Comparison of ENCODE assay signal across 1 cellular context in the genomic region with DNA sequence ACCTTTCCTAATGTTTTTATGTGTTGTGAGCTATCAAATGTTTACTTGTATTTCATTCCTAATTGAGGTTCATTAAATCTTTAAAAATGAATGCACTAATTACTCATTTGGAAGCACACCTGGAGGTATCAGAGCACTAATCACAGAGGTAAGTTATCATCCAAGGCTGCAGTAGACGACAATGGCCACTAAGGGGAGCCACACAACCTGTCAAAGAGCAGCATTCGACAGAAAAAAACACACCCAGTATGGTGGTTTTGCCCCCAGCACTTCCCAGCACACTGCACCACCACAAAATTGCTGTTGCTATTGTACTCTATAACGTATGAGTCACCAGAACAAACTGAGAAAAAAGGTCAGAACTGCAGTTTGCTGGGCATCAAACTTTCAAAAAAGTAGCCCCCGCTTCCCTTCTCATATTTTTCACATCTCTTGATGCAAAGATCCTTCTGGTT.
TF ChIP-seq lines count a peak whose summit lies in the region.

No MANE protein-coding gene starts in this region.

TF ChIP-seq in HepG2, 621 proteins besides CTCF, POLR2A, EP300 and RAD21 (continued from another document):
- TF ChIP-seq, protein P1, sequence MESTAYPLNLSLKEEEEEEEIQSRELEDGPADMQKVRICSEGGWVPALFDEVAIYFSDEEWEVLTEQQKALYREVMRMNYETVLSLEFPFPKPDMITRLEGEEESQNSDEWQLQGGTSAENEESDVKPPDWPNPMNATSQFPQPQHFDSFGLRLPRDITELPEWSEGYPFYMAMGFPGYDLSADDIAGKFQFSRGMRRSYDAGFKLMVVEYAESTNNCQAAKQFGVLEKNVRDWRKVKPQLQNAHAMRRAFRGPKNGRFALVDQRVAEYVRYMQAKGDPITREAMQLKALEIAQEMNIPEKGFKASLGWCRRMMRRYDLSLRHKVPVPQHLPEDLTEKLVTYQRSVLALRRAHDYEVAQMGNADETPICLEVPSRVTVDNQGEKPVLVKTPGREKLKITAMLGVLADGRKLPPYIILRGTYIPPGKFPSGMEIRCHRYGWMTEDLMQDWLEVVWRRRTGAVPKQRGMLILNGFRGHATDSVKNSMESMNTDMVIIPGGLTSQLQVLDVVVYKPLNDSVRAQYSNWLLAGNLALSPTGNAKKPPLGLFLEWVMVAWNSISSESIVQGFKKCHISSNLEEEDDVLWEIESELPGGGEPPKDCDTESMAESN (CRISPR knock-in tag; conservative IDR thresholded peaks at IDR 0.05): no peak
- TF ChIP-seq ZBTB20 (CRISPR knock-in tag; IDR thresholded peaks at IDR 0.05; ENCODE audit: borderline replicate concordance, low read depth) (no peak), SRSF4 (IDR thresholded peaks at IDR 0.05; ENCODE audit: low read depth, low read length, poor library complexity, severe bottlenecking) (no peak), NFRKB (IDR thresholded peaks at IDR 0.05) (no peak), ZNF24 (IDR thresholded peaks at IDR 0.05) (0 out of 2 replicates have a peak, but pooled peaks have one; percentile 29), ZNF589 (CRISPR knock-in tag; conservative IDR thresholded peaks at IDR 0.05) (no peak), MZF1 (CRISPR knock-in tag; IDR thresholded peaks at IDR 0.05; ENCODE audit: borderline replicate concordance) (no peak), ZKSCAN5 (CRISPR knock-in tag; IDR thresholded peaks at IDR 0.05) (no peak), ZNF33B (CRISPR knock-in tag; IDR thresholded peaks at IDR 0.05) (no peak), ZNF382 (CRISPR knock-in tag; IDR thresholded peaks at IDR 0.05; ENCODE audit: borderline replicate concordance) (no peak), SMC3 (IDR thresholded peaks at IDR 0.05; ENCODE audit: low read length) (peak; percentile 76), ZNF329 (CRISPR knock-in tag; IDR thresholded peaks at IDR 0.05; ENCODE audit: low read depth) (no peak), JUNB (CRISPR knock-in tag; IDR thresholded peaks at IDR 0.05; ENCODE audit: borderline replicate concordance) (no peak), HMG20A (CRISPR knock-in tag; IDR thresholded peaks at IDR 0.05; ENCODE audit: borderline replicate concordance) (no peak), STAG1 (CRISPR knock-in tag; IDR thresholded peaks at IDR 0.05) (peak; percentile 92), FOSL2 (CRISPR knock-in tag; IDR thresholded peaks at IDR 0.05) (peak; percentile 45), NFIB (CRISPR knock-in tag; IDR thresholded peaks at IDR 0.05; ENCODE audit: borderline replicate concordance) (no peak), FIP1L1 (IDR thresholded peaks at IDR 0.05; ENCODE audit: borderline replicate concordance, insufficient read depth, low read depth, low read length) (no peak), ZNF572 (CRISPR knock-in tag; IDR thresholded peaks at IDR 0.05) (no peak), ZNF124 (CRISPR knock-in tag; IDR thresholded peaks at IDR 0.05) (no peak)
- TF ChIP-seq, protein P2, sequence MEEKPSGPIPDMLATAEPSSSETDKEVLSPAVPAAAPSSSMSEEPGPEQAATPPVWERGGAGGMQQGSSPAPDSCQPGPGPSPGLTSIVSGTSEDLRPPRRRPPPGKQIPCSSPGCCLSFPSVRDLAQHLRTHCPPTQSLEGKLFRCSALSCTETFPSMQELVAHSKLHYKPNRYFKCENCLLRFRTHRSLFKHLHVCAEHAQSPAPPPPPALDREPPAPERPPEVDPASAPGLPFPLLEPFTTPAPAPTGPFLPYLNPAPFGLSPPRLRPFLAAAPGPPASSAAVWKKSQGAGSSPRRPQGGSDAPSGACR (CRISPR knock-in tag; IDR thresholded peaks at IDR 0.05): no peak
- TF ChIP-seq, protein P3, sequence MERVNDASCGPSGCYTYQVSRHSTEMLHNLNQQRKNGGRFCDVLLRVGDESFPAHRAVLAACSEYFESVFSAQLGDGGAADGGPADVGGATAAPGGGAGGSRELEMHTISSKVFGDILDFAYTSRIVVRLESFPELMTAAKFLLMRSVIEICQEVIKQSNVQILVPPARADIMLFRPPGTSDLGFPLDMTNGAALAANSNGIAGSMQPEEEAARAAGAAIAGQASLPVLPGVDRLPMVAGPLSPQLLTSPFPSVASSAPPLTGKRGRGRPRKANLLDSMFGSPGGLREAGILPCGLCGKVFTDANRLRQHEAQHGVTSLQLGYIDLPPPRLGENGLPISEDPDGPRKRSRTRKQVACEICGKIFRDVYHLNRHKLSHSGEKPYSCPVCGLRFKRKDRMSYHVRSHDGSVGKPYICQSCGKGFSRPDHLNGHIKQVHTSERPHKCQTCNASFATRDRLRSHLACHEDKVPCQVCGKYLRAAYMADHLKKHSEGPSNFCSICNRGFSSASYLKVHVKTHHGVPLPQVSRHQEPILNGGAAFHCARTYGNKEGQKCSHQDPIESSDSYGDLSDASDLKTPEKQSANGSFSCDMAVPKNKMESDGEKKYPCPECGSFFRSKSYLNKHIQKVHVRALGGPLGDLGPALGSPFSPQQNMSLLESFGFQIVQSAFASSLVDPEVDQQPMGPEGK (CRISPR knock-in tag; IDR thresholded peaks at IDR 0.05): peak; percentile 42; the same call in 1 of the 2 replicates
- TF ChIP-seq, protein P4, sequence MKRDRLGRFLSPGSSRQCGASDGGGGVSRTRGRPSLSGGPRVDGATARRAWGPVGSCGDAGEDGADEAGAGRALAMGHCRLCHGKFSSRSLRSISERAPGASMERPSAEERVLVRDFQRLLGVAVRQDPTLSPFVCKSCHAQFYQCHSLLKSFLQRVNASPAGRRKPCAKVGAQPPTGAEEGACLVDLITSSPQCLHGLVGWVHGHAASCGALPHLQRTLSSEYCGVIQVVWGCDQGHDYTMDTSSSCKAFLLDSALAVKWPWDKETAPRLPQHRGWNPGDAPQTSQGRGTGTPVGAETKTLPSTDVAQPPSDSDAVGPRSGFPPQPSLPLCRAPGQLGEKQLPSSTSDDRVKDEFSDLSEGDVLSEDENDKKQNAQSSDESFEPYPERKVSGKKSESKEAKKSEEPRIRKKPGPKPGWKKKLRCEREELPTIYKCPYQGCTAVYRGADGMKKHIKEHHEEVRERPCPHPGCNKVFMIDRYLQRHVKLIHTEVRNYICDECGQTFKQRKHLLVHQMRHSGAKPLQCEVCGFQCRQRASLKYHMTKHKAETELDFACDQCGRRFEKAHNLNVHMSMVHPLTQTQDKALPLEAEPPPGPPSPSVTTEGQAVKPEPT (CRISPR knock-in tag; IDR thresholded peaks at IDR 0.05; ENCODE audit: low read depth): no peak
- TF ChIP-seq, protein P5, sequence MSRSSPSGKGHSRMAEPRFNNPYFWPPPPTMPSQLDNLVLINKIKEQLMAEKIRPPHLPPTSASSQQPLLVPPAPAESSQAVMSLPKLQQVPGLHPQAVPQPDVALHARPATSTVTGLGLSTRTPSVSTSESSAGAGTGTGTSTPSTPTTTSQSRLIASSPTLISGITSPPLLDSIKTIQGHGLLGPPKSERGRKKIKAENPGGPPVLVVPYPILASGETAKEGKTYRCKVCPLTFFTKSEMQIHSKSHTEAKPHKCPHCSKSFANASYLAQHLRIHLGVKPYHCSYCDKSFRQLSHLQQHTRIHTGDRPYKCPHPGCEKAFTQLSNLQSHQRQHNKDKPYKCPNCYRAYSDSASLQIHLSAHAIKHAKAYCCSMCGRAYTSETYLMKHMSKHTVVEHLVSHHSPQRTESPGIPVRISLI (CRISPR knock-in tag; IDR thresholded peaks at IDR 0.05; ENCODE audit: borderline replicate concordance): peak; percentile 85
- TF ChIP-seq, protein P6, sequence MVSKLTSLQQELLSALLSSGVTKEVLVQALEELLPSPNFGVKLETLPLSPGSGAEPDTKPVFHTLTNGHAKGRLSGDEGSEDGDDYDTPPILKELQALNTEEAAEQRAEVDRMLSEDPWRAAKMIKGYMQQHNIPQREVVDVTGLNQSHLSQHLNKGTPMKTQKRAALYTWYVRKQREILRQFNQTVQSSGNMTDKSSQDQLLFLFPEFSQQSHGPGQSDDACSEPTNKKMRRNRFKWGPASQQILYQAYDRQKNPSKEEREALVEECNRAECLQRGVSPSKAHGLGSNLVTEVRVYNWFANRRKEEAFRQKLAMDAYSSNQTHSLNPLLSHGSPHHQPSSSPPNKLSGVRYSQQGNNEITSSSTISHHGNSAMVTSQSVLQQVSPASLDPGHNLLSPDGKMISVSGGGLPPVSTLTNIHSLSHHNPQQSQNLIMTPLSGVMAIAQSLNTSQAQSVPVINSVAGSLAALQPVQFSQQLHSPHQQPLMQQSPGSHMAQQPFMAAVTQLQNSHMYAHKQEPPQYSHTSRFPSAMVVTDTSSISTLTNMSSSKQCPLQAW (CRISPR knock-in tag; IDR thresholded peaks at IDR 0.05): no peak
TF ChIP-seq in HepG2: peak in this region for 6.
